Comparison of ENCODE assay signal across 25 cellular contexts in genomic region chr16:49977427-49977826, GRCh38.
"Had no signal": no experiment of that assay in that cellular context is flagged by ENCODE, and none has a peak within 500 bp of the region (broad histone marks: within the 10 kb centered on the region; RNA-seq: fewer than 3 reads in every experiment).

No MANE protein-coding gene starts in this region.

- H3K27me3 ChIP-seq: colonic mucosa, foreskin keratinocyte, gastrocnemius medialis, gastroesophageal sphincter, heart left ventricle, hepatocyte had no signal

- H3K36me3 ChIP-seq: colonic mucosa, esophagus muscularis mucosa, esophagus squamous epithelium, gastrocnemius medialis, gastroesophageal sphincter, heart left ventricle, heart right ventricle had no signal

- ATAC-seq: effector memory CD8-positive, alpha-beta T cell; esophagus mucosa; foreskin keratinocyte; gastrocnemius medialis; gastroesophageal sphincter; heart left ventricle; heart right ventricle had no signal

- H3K4me3 ChIP-seq: colonic mucosa, coronary artery, dorsolateral prefrontal cortex, esophagus muscularis mucosa, esophagus squamous epithelium, gastrocnemius medialis, gastroesophageal sphincter, heart left ventricle, heart right ventricle, hepatocyte had no signal

- H3K4me1 ChIP-seq: esophagus muscularis mucosa, esophagus squamous epithelium, foreskin keratinocyte, gastrocnemius medialis, gastroesophageal sphincter, heart left ventricle, heart right ventricle had no signal

- H3K4me2 ChIP-seq: hepatocyte had no signal

- H3K9me3 ChIP-seq: colonic mucosa, esophagus squamous epithelium, gastrocnemius medialis had no signal

- H2AFZ ChIP-seq: hepatocyte had no signal

- DNase-seq: colonic mucosa; cortex of kidney; dermis blood vessel endothelial cell; dorsolateral prefrontal cortex; effector CD4-positive, alpha-beta T cell; effector CD8-positive, alpha-beta T cell; effector memory CD4-positive, alpha-beta T cell; effector memory CD8-positive, alpha-beta T cell; endodermal cell; erythroblast; esophagus squamous epithelium; foreskin fibroblast; foreskin keratinocyte; foreskin melanocyte; gastrocnemius medialis; glutamatergic neuron; head of caudate nucleus; heart left ventricle; heart right ventricle had no signal

- H3K79me2 ChIP-seq: hepatocyte had no signal

- H3K27ac ChIP-seq: colonic mucosa, coronary artery, dorsolateral prefrontal cortex, epithelial cell of prostate, esophagus muscularis mucosa, esophagus squamous epithelium, foreskin keratinocyte, gastrocnemius medialis, gastroesophageal sphincter, heart left ventricle, heart right ventricle, hepatocyte had no signal
